In the genomic region with DNA sequence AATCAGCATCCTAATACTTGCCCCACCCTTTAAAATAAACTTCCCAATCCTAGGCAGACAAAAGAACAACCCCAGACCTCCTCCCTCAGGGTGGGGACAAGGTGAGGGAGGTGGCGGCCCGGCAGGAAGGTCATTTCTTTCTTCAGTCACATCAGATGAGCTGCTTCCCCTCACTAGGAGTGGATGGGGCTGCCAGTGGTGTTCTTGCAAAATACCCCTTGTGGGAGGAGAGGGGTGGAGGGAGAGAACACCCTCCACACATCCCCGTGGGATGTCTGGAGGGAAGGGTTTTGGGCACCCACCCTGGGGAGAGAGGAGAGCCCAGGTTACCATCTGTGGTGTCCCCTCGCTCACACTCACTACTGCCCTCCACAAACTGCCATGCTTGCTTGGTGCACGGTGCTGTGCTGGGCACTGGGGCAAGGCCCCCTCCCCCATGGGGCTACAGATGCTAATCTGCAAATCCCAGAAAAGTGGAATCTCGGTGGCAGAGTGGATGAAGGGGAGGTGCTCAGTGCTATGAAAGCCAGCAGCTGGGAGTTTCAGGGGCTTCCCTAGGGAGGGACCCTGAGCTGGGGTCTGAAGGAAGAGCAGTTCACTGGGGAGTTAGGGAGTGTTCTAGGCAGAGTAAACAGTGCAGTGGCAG, we compare ENCODE assay signal across 13 cellular contexts.
DNase-seq lines count a peak whose midpoint lies in the region; ATAC-seq, FAIRE-seq and TF ChIP-seq lines count a peak whose summit lies in the region.
"Had no signal": no experiment of that assay in that cellular context is flagged by ENCODE, and none has a peak within 500 bp of the region (broad histone marks: within the 10 kb centered on the region; RNA-seq: fewer than 3 reads in every experiment).

No MANE protein-coding gene starts in this region.

- no peak for DNase-seq in A549 (ENCODE audit: low read depth in 1 of 2, low spot score in 1 of 2)
- DNase-seq in CD4-positive, alpha-beta T cell, result no peak
- peak; percentile 24 for DNase-seq in NCI-H69 (lab: John Stamatoyannopoulos, UW)
- DNase-seq in glutamatergic neuron, result no peak
- DNase-seq in NCI-H1417 (lab: John Stamatoyannopoulos, UW), result no peak
- DNase-seq in occipital lobe (lab: John Stamatoyannopoulos, UW), result no peak
- DNase-seq: activated CD4-positive, alpha-beta T cell treated with anti-CD3 and anti-CD28 coated beads for 1 hour; amniotic stem cell; colonic mucosa; kidney glomerular epithelial cell; psoas muscle had no signal

- H3K27ac ChIP-seq in A549, result peak overlapping the region; percentile 89
- H3K27ac ChIP-seq in CD4-positive, alpha-beta T cell (ENCODE audit: low read depth, low read length), result no peak overlapping the region
- H3K27ac ChIP-seq: colonic mucosa, psoas muscle had no signal

- FAIRE-seq in A549 (lab: Jason Lieb, UNC), result no peak

- no peak for TF ChIP-seq EP300 in A549 (IDR thresholded peaks at IDR 0.05)

- intact Hi-C loops in CD4-positive, alpha-beta T cell (cut with DNase I, micrococcal nuclease), result no loop called here

- H3K4me3 ChIP-seq in A549, result no peak overlapping the region
- H3K4me3 ChIP-seq: colonic mucosa, psoas muscle had no signal

- 47% methylated on average over 6 of the region's 6 CpGs for WGBS in A549 (ENCODE audit: missing lambda C conversion rate)

- no peak for TF ChIP-seq RAD21 in A549 (conservative IDR thresholded peaks at IDR 0.05 in 1 of 2, IDR thresholded peaks at IDR 0.05 in 1 of 2)

- H3K27me3 Mint-ChIP-seq in CD4-positive, alpha-beta T cell, result no peaks in the 10 kb centered on the region
- H3K27me3 Mint-ChIP-seq in glutamatergic neuron (ENCODE audit: unreplicated experiment), result peaks cover 4% of the 10 kb centered on the region

- no peaks in the 10 kb centered on the region for H3K9me3 ChIP-seq in A549
- H3K9me3 ChIP-seq in CD4-positive, alpha-beta T cell (ENCODE audit: control insufficient read depth, low read length), result no peaks in the 10 kb centered on the region
- H3K9me3 ChIP-seq: colonic mucosa, psoas muscle had no signal

- H3K27ac Mint-ChIP-seq in CD4-positive, alpha-beta T cell, result peak overlapping the region; percentile 96
- H3K27ac Mint-ChIP-seq in glutamatergic neuron (ENCODE audit: unreplicated experiment), result no peak overlapping the region

- no peaks in the 10 kb centered on the region for H3K9me3 Mint-ChIP-seq in CD4-positive, alpha-beta T cell
- H3K9me3 Mint-ChIP-seq in glutamatergic neuron (ENCODE audit: unreplicated experiment), result no peaks in the 10 kb centered on the region

- no peak for TF ChIP-seq POLR2A in A549 (IDR thresholded peaks at IDR 0.05; ENCODE audit: low read length)

- POLR2A ChIA-PET in A549 (lab: Yijun Ruan, JAX), result no interaction called here
- POLR2A ChIA-PET in CD4-positive, alpha-beta T cell (lab: Charles Lee), result interaction anchor here (1.0 to 7.0 kb wide), 2 partner anchors 21 to 54 kb away, joined by 3 to 68 read pairs; no protein-coding TSS in a partner anchor

- H3K27me3 ChIP-seq in CD4-positive, alpha-beta T cell (ENCODE audit: control insufficient read depth, insufficient read depth, low read length), result no peaks in the 10 kb centered on the region
- H3K27me3 ChIP-seq: colonic mucosa had no signal

- H3K36me3 Mint-ChIP-seq in CD4-positive, alpha-beta T cell (ENCODE audit: low read depth), result peaks cover 3% of the 10 kb centered on the region
- H3K36me3 Mint-ChIP-seq in glutamatergic neuron (ENCODE audit: unreplicated experiment), result no peaks in the 10 kb centered on the region

- H3K4me3 Mint-ChIP-seq in CD4-positive, alpha-beta T cell, result peak overlapping the region; percentile 66
- H3K4me3 Mint-ChIP-seq in glutamatergic neuron (ENCODE audit: unreplicated experiment), result peak overlapping the region; percentile 12

- CTCF ChIA-PET in A549 (lab: Yijun Ruan, JAX), result interaction anchor here (0.8 to 3.4 kb wide), 6 partner anchors 13 to 222 kb away, joined by 3 to 19 read pairs (median 4); a partner anchor contains a TSS
- CTCF ChIA-PET in CD4-positive, alpha-beta T cell (lab: Charles Lee), result interaction anchor here (0.6 to 1.0 kb wide), 2 partner anchors 24 to 50 kb away, joined by 3 read pairs; no protein-coding TSS in a partner anchor

- peaks cover 90% of the 10 kb centered on the region for H3K4me1 Mint-ChIP-seq in CD4-positive, alpha-beta T cell (ENCODE audit: low read depth)
- peaks cover 14% of the 10 kb centered on the region for H3K4me1 Mint-ChIP-seq in glutamatergic neuron (ENCODE audit: low read depth, unreplicated experiment)

- peak overlapping the region; percentile 79 for H3K4me2 ChIP-seq in A549

- peak in 1 of 2 experiments; percentile 3; a peak in 3 of 6 replicates for ATAC-seq in A549
- no peak for ATAC-seq in CD4-positive, alpha-beta T cell (ENCODE audit: poor library complexity)
- no peak for ATAC-seq in GM18511 (IDR thresholded peaks at IDR 0.05; ENCODE audit: unreplicated experiment)
- no peak for ATAC-seq in GM21526 (IDR thresholded peaks at IDR 0.05; ENCODE audit: low FRiP score, unreplicated experiment)
- ATAC-seq: psoas muscle had no signal

- TF ChIP-seq CTCF in A549 (IDR thresholded peaks at IDR 0.05) (no peak), glutamatergic neuron (IDR thresholded peaks at IDR 0.05; ENCODE audit: partially characterized antibody, unreplicated experiment) (no peak)
- TF ChIP-seq CTCF in CD4-positive, alpha-beta T cell (IDR thresholded peaks at IDR 0.05), result no peak

- peaks cover 97% of the 10 kb centered on the region for H3K4me1 ChIP-seq in A549
- H3K4me1 ChIP-seq: psoas muscle had no signal

TF ChIP-seq in A549, 52 proteins besides CTCF, POLR2A, EP300 and RAD21:
- TF ChIP-seq, protein P1, sequence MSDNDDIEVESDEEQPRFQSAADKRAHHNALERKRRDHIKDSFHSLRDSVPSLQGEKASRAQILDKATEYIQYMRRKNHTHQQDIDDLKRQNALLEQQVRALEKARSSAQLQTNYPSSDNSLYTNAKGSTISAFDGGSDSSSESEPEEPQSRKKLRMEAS (IDR thresholded peaks at IDR 0.05), result no peak
- TF ChIP-seq, protein P2, sequence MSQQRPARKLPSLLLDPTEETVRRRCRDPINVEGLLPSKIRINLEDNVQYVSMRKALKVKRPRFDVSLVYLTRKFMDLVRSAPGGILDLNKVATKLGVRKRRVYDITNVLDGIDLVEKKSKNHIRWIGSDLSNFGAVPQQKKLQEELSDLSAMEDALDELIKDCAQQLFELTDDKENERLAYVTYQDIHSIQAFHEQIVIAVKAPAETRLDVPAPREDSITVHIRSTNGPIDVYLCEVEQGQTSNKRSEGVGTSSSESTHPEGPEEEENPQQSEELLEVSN (IDR thresholded peaks at IDR 0.05; ENCODE audit: borderline replicate concordance, low read depth), result no peak
- TF ChIP-seq TFCP2L1 (CRISPR knock-in tag; IDR thresholded peaks at IDR 0.05), result no peak
- no peak for TF ChIP-seq RFX5 (IDR thresholded peaks at IDR 0.05)
TF ChIP-seq in A549: peak in this region for 0.
